Comparison of ENCODE assay signal across 9 cellular contexts in genomic region chr15:75844629-75845390, GRCh38. TPM values are rescaled to one million over a fixed set of nuclear protein-coding genes. Genes with fewer than 3 reads are reported as not detected.
DNase-seq lines count a peak whose midpoint lies in the region; ATAC-seq and TF ChIP-seq lines count a peak whose summit lies in the region.
"Had no signal": no experiment of that assay in that cellular context is flagged by ENCODE, and none has a peak within 500 bp of the region (broad histone marks: within the 10 kb centered on the region; RNA-seq: fewer than 3 reads in every experiment).

No MANE protein-coding gene starts in this region.

- TF ChIP-seq POLR2A in testis (IDR thresholded peaks at IDR 0.05), result no peak

- H3K9ac ChIP-seq in iPS-20b (ENCODE audit: low read depth, low read length), result peak overlapping the region; percentile 92; the same call in 1 of the 2 replicates

- 27 to 42% methylated on average over 14 of the region's 14 CpGs for WGBS in testis, 2 donors

- H3K9me3 ChIP-seq in iPS-20b (ENCODE audit: insufficient read depth, low read depth, low read length) (no peaks in the 10 kb centered on the region), testis (no peaks in the 10 kb centered on the region)
- H3K9me3 ChIP-seq: mucosa of descending colon had no signal

- H3K36me3 Mint-ChIP-seq in activated T-cell treated with anti-CD3 and anti-CD28 coated beads, Interleukin-2, amount 50 U/mL, for 24 hours (ENCODE audit: low read depth), result peaks cover 27% of the 10 kb centered on the region
- peaks cover 14 to 16% of the 10 kb centered on the region in 2 donors for H3K36me3 Mint-ChIP-seq in activated naive CD4-positive, alpha-beta T cell treated with anti-CD3 and anti-CD28 coated beads, Interleukin-2, amount 50 U/mL, for 72 hours

- H3K4me1 ChIP-seq in iPS-20b (ENCODE audit: insufficient read depth, low read length) (peaks cover 18% of the 10 kb centered on the region; the same call in 1 of the 2 replicates), testis (peaks cover 20% of the 10 kb centered on the region)

- peaks cover 13% of the 10 kb centered on the region for H3K27me3 Mint-ChIP-seq in activated T-cell treated with anti-CD3 and anti-CD28 coated beads, Interleukin-2, amount 50 U/mL, for 24 hours

- DNase-seq in activated T-cell treated with anti-CD3 and anti-CD28 coated beads, Interleukin-2, amount 50 U/mL, for 24 hours, result no peak
- no peak for DNase-seq in activated T-cell treated with anti-CD3 and anti-CD28 coated beads, Interleukin-2, amount 50 U/mL, for 48 hours
- DNase-seq in activated naive CD4-positive, alpha-beta T cell treated with anti-CD3 and anti-CD28 coated beads, Interleukin-2, amount 50 U/mL, for 72 hours (ENCODE audit: low spot score in 2 of 2), result no peak
- DNase-seq in testis (no peak), posterior cingulate gyrus (no peak), DMS 273 (lab: John Stamatoyannopoulos, UW; ENCODE audit: unreplicated experiment) (no peak)

- TF ChIP-seq CTCF in testis (IDR thresholded peaks at IDR 0.05), result no peak

- H3K4me1 Mint-ChIP-seq in activated T-cell treated with anti-CD3 and anti-CD28 coated beads, Interleukin-2, amount 50 U/mL, for 24 hours (ENCODE audit: low read depth), result peaks cover 57% of the 10 kb centered on the region

- peak overlapping the region; percentile 96 for H3K4me3 ChIP-seq in iPS-20b (ENCODE audit: low read length)
- H3K4me3 ChIP-seq in testis, result peak overlapping the region; percentile 89 to 100

- intact Hi-C loops in testis (cut with DNase I; ENCODE audit: low total_unique reads) (no loop called here), posterior cingulate gyrus (cut with DNase I) (loop anchor here (5.0 kb wide), 1 partner anchor 57 kb away; the partner anchor contains the start of gene FBXO22)

- H3K27ac ChIP-seq in iPS-20b (ENCODE audit: low read length) (no peak overlapping the region), testis (peak overlapping the region in 1 of 2 donors; percentile 96)

- H3K4me3 Mint-ChIP-seq in activated T-cell treated with anti-CD3 and anti-CD28 coated beads, Interleukin-2, amount 50 U/mL, for 24 hours, result peak overlapping the region; percentile 85

- peak overlapping the region; percentile 85 for H3K27ac Mint-ChIP-seq in activated T-cell treated with anti-CD3 and anti-CD28 coated beads, Interleukin-2, amount 50 U/mL, for 24 hours
- peak overlapping the region; percentile 84 for H3K27ac Mint-ChIP-seq in activated naive CD4-positive, alpha-beta T cell treated with anti-CD3 and anti-CD28 coated beads, Interleukin-2, amount 50 U/mL, for 72 hours

- H3K27me3 ChIP-seq in iPS-20b (ENCODE audit: insufficient read depth, low read length), result peaks cover 23% of the 10 kb centered on the region
- H3K27me3 ChIP-seq in testis, result no peaks in the 10 kb centered on the region

- no peak for ATAC-seq in activated naive CD4-positive, alpha-beta T cell treated with anti-CD3 and anti-CD28 coated beads, Interleukin-2, amount 50 U/mL, for 72 hours
- no peak for ATAC-seq in GM19351 (IDR thresholded peaks at IDR 0.05; ENCODE audit: unreplicated experiment)

- no peaks in the 10 kb centered on the region for H3K9me3 Mint-ChIP-seq in activated T-cell treated with anti-CD3 and anti-CD28 coated beads, Interleukin-2, amount 50 U/mL, for 24 hours
- no peaks in the 10 kb centered on the region for H3K9me3 Mint-ChIP-seq in activated naive CD4-positive, alpha-beta T cell treated with anti-CD3 and anti-CD28 coated beads, Interleukin-2, amount 50 U/mL, for 72 hours

- H3K36me3 ChIP-seq in iPS-20b (ENCODE audit: insufficient read depth, low read depth, low read length), result peaks cover 7% of the 10 kb centered on the region; the same call in 1 of the 2 replicates
- H3K36me3 ChIP-seq in testis (ENCODE audit: low read depth, missing control alignments), result no peaks in the 10 kb centered on the region

RNA-seq across cellular contexts. Expression of gene UBE2Q2, which starts 1.6 kb away (rescaled TPM):
- 10 to 100 TPM; 15.4 to 17.8 TPM for total RNA-seq in activated naive CD4-positive, alpha-beta T cell treated with anti-CD3 and anti-CD28 coated beads, Interleukin-2, amount 50 U/mL, for 72 hours
- 10 to 100 TPM; 36.4 to 43.8 TPM for total RNA-seq in testis
- 44.8 TPM for polyA plus RNA-seq in testis (ENCODE audit: insufficient read depth, low read depth, low replicate concordance)

RNA-seq across cellular contexts. Expression of gene FBXO22, which starts 58.9 kb away (rescaled TPM):
- total RNA-seq in activated naive CD4-positive, alpha-beta T cell treated with anti-CD3 and anti-CD28 coated beads, Interleukin-2, amount 50 U/mL, for 72 hours, result 100 to 1,000 TPM in 1 of 2 donors, 10 to 100 TPM in 1; 40.3 to 104 TPM
- total RNA-seq in testis, result 10 to 100 TPM; 16.8 to 23.2 TPM
- 25.7 TPM for polyA plus RNA-seq in testis (ENCODE audit: insufficient read depth, low read depth, low replicate concordance)
